10 cellular contexts compared by ENCODE assay signal in genomic region chr9:83154087-83154736, GRCh38.
A peak's percentile ranks its signal among the peaks of the same experiment; 100 is the strongest.
DNase-seq lines count a peak whose midpoint lies in the region; ATAC-seq and TF ChIP-seq lines count a peak whose summit lies in the region.
"Had no signal": no experiment of that assay in that cellular context is flagged by ENCODE, and none has a peak within 500 bp of the region (broad histone marks: within the 10 kb centered on the region; RNA-seq: fewer than 3 reads in every experiment).

No MANE protein-coding gene starts in this region.

- peak; percentile 45 for DNase-seq in ELR (ENCODE audit: low read depth)
- peak; percentile 38 to 69 for DNase-seq in foreskin keratinocyte
- no peak for DNase-seq in NCI-H128 (lab: John Stamatoyannopoulos, UW; ENCODE audit: unreplicated experiment)
- no peak for DNase-seq in GDM1 (lab: John Stamatoyannopoulos, UW)
- DNase-seq in coronary artery (ENCODE audit: low spot score), result no peak
- no peak for DNase-seq in GF-D8 (lab: John Stamatoyannopoulos, UW)

- ATAC-seq in GM21529 (IDR thresholded peaks at IDR 0.05; ENCODE audit: unreplicated experiment) (peak; percentile 98), HG03571 (IDR thresholded peaks at IDR 0.05; ENCODE audit: unreplicated experiment) (peak; percentile 95), foreskin keratinocyte (peak; percentile 98)
- ATAC-seq: Panc1 had no signal

- peaks cover 5% of the 10 kb centered on the region for H3K4me1 ChIP-seq in foreskin keratinocyte

- TF ChIP-seq CTCF in foreskin keratinocyte (conservative IDR thresholded peaks at IDR 0.05), result no peak
- no peak for TF ChIP-seq CTCF in coronary artery (IDR thresholded peaks at IDR 0.05)

- H3K27ac ChIP-seq in foreskin keratinocyte (no peak overlapping the region), coronary artery (no peak overlapping the region)

- H3K27me3 ChIP-seq in foreskin keratinocyte, result no peaks in the 10 kb centered on the region

- no peak overlapping the region for H3K4me3 ChIP-seq in coronary artery
- H3K4me3 ChIP-seq: skin epidermis had no signal

Comparison
In these comparisons a context has a peak if more than half of its experiments do, and no peak if none do; other contexts are left out.
1. DNase-seq: peak in ELR (single experiment) and foreskin keratinocyte (2 of 2); none in NCI-H128 (single experiment), GDM1 (single experiment), coronary artery (single experiment) and GF-D8 (single experiment).
2. Peak in every context shown above with its lines, with median percentiles within 50 percentile points of each other: ATAC-seq.